9 cellular contexts compared by ENCODE assay signal in genomic region chr13:112767506-112768471, GRCh38.
DNase-seq lines count a peak whose midpoint lies in the region; ATAC-seq, FAIRE-seq and TF ChIP-seq lines count a peak whose summit lies in the region.
"Had no signal": no experiment of that assay in that cellular context is flagged by ENCODE, and none has a peak within 500 bp of the region (broad histone marks: within the 10 kb centered on the region; RNA-seq: fewer than 3 reads in every experiment).

No MANE protein-coding gene starts in this region.

- ATAC-seq in GM19035 (IDR thresholded peaks at IDR 0.05; ENCODE audit: unreplicated experiment) = peak; percentile 87
- ATAC-seq in HG03066 (IDR thresholded peaks at IDR 0.05; ENCODE audit: low read depth, unreplicated experiment) = peak; percentile 56
- peak; percentile 37 for ATAC-seq in central memory CD8-positive, alpha-beta T cell (replicated peaks; ENCODE audit: extremely low read depth, poor library complexity, severe bottlenecking)

- peaks cover 34% of the 10 kb centered on the region for H3K4me1 Mint-ChIP-seq in central memory CD8-positive, alpha-beta T cell

- peak overlapping the region in 6 of 11 experiments; percentile 33 to 70 (median 46); a peak in 11 of 22 replicates for H3K4me2 ChIP-seq in BLaER1 treated with 17β-estradiol and CSF1 and Interleukin-3, amounts not matched to agents 10 nM and 100 nM

- H3K27ac Mint-ChIP-seq in central memory CD8-positive, alpha-beta T cell (ENCODE audit: low read depth) = peak overlapping the region; percentile 87

- H3K27me3 Mint-ChIP-seq in central memory CD8-positive, alpha-beta T cell = no peaks in the 10 kb centered on the region

- 0 out of 22 replicates have a peak overlapping the region, but pooled peaks of 1 of the 11 experiments have one; percentile 6 for H3K9ac ChIP-seq in BLaER1 treated with 17β-estradiol and CSF1 and Interleukin-3, amounts not matched to agents 10 nM and 100 nM

- POLR2A ChIA-PET in RWPE1 (lab: Yijun Ruan, JAX; ENCODE audit: low non-redundant PET) = no interaction called here

- no peaks in the 10 kb centered on the region for H3K9me3 Mint-ChIP-seq in central memory CD8-positive, alpha-beta T cell

- no peak for TF ChIP-seq CTCF in RWPE1 (conservative IDR thresholded peaks at IDR 0.05; ENCODE audit: low read depth)

- CTCF ChIA-PET in RWPE1 (lab: Yijun Ruan, JAX) = no interaction called here

- H3K4me3 Mint-ChIP-seq in central memory CD8-positive, alpha-beta T cell = peak overlapping the region; percentile 59

- FAIRE-seq in urothelium cell line (lab: Jason Lieb, UNC) = no peak

- peaks cover 20 to 46% (median 39%) of the 10 kb centered on the region in 10 experiments for H3K4me1 ChIP-seq in BLaER1 treated with 17β-estradiol and CSF1 and Interleukin-3, amounts not matched to agents 10 nM and 100 nM

- no peak for DNase-seq in central memory CD8-positive, alpha-beta T cell (ENCODE audit: low spot score in 2 of 2)
- DNase-seq in A172 (ENCODE audit: low spot score) (no peak), RWPE1 (ENCODE audit: low spot score) (no peak), SW 1271 (lab: John Stamatoyannopoulos, UW) (no peak), urothelium cell line (ENCODE audit: low spot score) (no peak)
- DNase-seq: DND-41 had no signal

- H3K36me3 ChIP-seq in BLaER1 treated with 17β-estradiol and CSF1 and Interleukin-3, amounts not matched to agents 10 nM and 100 nM = peaks cover 5 to 86% (median 20%) of the 10 kb centered on the region in 11 experiments; a peak in 13 of 22 replicates

- H3K27me3 ChIP-seq in BLaER1 treated with 17β-estradiol and CSF1 and Interleukin-3, amounts not matched to agents 10 nM and 100 nM = no peaks in the 10 kb centered on the region

- H3K4me3 ChIP-seq in BLaER1 treated with 17β-estradiol and CSF1 and Interleukin-3, amounts not matched to agents 10 nM and 100 nM = no peak overlapping the region

- H4K20me1 ChIP-seq in BLaER1 treated with 17β-estradiol and CSF1 and Interleukin-3, amounts not matched to agents 10 nM and 100 nM = peaks cover 92 to 96% (median 93%) of the 10 kb centered on the region in 11 experiments

- no peaks in the 10 kb centered on the region for H3K9me3 ChIP-seq in BLaER1 treated with 17β-estradiol and CSF1 and Interleukin-3, amounts not matched to agents 10 nM and 100 nM (replicated peaks in 1 of 11)

- H3K27ac ChIP-seq in BLaER1 treated with 17β-estradiol and CSF1 and Interleukin-3, amounts not matched to agents 10 nM and 100 nM = no peak overlapping the region
- no peak overlapping the region for H3K27ac ChIP-seq in RWPE1

- H3K36me3 Mint-ChIP-seq in central memory CD8-positive, alpha-beta T cell (ENCODE audit: insufficient read depth) = peaks cover 7% of the 10 kb centered on the region

Comparison
In these comparisons a context has a peak if more than half of its experiments do, and no peak if none do; other contexts are left out.
1. ATAC-seq: peak in every context shown above with its lines; median percentile 87 in GM19035; 56 in HG03066; 37 in central memory CD8-positive, alpha-beta T cell.